ENCODE assay signal across 22 cellular contexts in the genomic region with DNA sequence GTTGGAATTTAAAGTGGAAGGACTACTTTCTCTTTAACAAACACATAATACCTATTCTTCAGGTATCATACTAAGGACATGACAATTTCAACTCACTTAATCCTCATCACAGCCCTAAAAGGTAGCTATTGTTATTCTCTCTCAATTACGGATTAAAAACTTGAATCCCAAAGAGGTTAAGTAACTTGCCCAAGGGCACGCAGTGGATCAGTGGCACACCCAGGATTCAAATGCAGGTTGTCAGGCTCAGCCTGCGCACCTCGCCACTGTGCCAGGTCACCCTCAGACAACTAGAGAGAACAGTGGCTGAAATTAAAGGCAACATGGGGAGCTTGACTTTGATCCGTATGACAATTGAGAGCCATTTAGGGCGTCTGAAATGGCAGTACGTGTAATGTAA.
"Had no signal": no experiment of that assay in that cellular context is flagged by ENCODE, and none has a peak within 500 bp of the region (broad histone marks: within the 10 kb centered on the region; RNA-seq: fewer than 3 reads in every experiment).

No MANE protein-coding gene starts in this region.

- DNase-seq: colonic mucosa; cortex of kidney; effector CD8-positive, alpha-beta T cell; effector memory CD8-positive, alpha-beta T cell; endodermal cell; erythroblast; foreskin keratinocyte; heart left ventricle; hypothalamus; immature natural killer cell; left cardiac atrium; left lung; left ventricle myocardium superior; lower lobe of right lung; mesenchymal stem cell; midbrain; naive thymus-derived CD4-positive, alpha-beta T cell had no signal

- H3K79me2 ChIP-seq: hepatocyte had no signal

- H3K27me3 ChIP-seq: colonic mucosa, foreskin keratinocyte, hepatocyte, left lung had no signal

- H3K36me3 ChIP-seq: colonic mucosa, esophagus muscularis mucosa, gastroesophageal sphincter, heart left ventricle, left lung, lower lobe of right lung had no signal

- H3K4me1 ChIP-seq: colonic mucosa, esophagus muscularis mucosa, foreskin keratinocyte, gastroesophageal sphincter, left lung, lower lobe of right lung had no signal

- ATAC-seq: effector memory CD8-positive, alpha-beta T cell; gastroesophageal sphincter; heart left ventricle; left cardiac atrium; left lung; left ventricle myocardium superior; lower lobe of right lung; naive thymus-derived CD4-positive, alpha-beta T cell had no signal

- H3K9me3 Mint-ChIP-seq: dendritic cell treated with granulocyte-macrophage colony-stimulating factor and Interleukin-4, amounts not matched to agents 40 ng/mL and 50 ng/mL, for 4 days; effector memory CD8-positive, alpha-beta T cell had no signal

- H3K36me3 Mint-ChIP-seq: immature natural killer cell had no signal

- H3K4me1 Mint-ChIP-seq: immature natural killer cell; naive thymus-derived CD4-positive, alpha-beta T cell had no signal

- H2AFZ ChIP-seq: hepatocyte had no signal

- H3K4me2 ChIP-seq: hepatocyte had no signal

- H3K27ac Mint-ChIP-seq: dendritic cell treated with granulocyte-macrophage colony-stimulating factor and Interleukin-4, amounts not matched to agents 40 ng/mL and 50 ng/mL, for 4 days; effector memory CD8-positive, alpha-beta T cell; endodermal cell; immature natural killer cell; naive thymus-derived CD4-positive, alpha-beta T cell had no signal

- H3K27ac ChIP-seq: colonic mucosa, epithelial cell of prostate, esophagus muscularis mucosa, foreskin keratinocyte, gastroesophageal sphincter, heart left ventricle, hepatocyte, left lung, lower lobe of right lung had no signal

- H3K4me3 ChIP-seq: colonic mucosa, esophagus muscularis mucosa, gastroesophageal sphincter, heart left ventricle, hepatocyte, left lung, lower lobe of right lung had no signal

- H3K4me3 Mint-ChIP-seq: dendritic cell treated with granulocyte-macrophage colony-stimulating factor and Interleukin-4, amounts not matched to agents 40 ng/mL and 50 ng/mL, for 4 days; effector memory CD8-positive, alpha-beta T cell; endodermal cell; immature natural killer cell; naive thymus-derived CD4-positive, alpha-beta T cell had no signal
